11 cellular contexts compared by ENCODE assay signal in the genomic region with DNA sequence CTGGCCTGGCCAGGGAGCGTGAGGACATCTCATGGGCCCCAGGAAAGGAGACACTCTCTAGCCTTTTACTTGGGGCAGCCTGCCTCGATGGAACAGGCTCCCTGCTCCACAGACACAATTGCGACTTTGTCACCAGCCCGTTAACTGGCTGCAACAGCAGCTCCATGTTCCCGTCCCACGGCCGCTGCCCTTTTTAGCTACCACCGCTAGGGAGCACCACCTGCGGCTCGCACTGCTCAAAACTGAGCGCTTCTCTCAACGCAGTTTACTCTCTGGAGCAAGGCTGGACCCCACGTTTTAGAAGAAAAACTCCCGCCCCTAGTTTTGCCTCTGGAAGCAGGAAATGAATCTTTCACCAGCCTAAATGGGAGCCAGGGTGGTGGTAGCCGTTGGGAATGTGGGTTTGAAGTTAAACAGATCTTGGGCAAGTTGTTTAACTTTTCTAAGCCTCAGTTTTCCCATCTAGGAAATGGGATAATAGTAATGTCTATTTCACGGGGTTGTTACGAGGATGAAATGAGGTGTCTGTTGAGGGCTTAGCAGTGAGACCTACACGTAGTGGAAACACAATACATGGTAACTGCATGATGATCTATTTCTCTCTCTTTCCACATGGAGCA. TPM values are rescaled to one million over a fixed set of nuclear protein-coding genes. Genes with fewer than 3 reads are reported as not detected.
DNase-seq lines count a peak whose midpoint lies in the region; ATAC-seq and TF ChIP-seq lines count a peak whose summit lies in the region.
"Had no signal": no experiment of that assay in that cellular context is flagged by ENCODE, and none has a peak within 500 bp of the region (broad histone marks: within the 10 kb centered on the region; RNA-seq: fewer than 3 reads in every experiment).

No MANE protein-coding gene starts in this region.

- no peak overlapping the region for H3K27ac Mint-ChIP-seq in nephron

- TF ChIP-seq CTCF in GM12872 (IDR thresholded peaks at IDR 0.05; ENCODE audit: insufficient read depth, low read depth, low read length), result peak; percentile 54
- TF ChIP-seq CTCF in dorsolateral prefrontal cortex (IDR thresholded peaks at IDR 0.05 in 54 of 56, conservative IDR thresholded peaks at IDR 0.05 in 2 of 56; ENCODE audit: low read depth in 1 of 56, partially characterized antibody in 56 of 56), result peak in 38 of 56 donors; percentile 18 to 57 (median 32)
- peak in 2 of 3 experiments; percentile 25 to 48 for TF ChIP-seq CTCF in nephron (IDR thresholded peaks at IDR 0.05; ENCODE audit: unreplicated experiment in 3 of 3)

- H3K27ac ChIP-seq in dorsolateral prefrontal cortex, result no peak overlapping the region
- H3K27ac ChIP-seq: skin epidermis, thoracic aorta had no signal

- H3K4me3 ChIP-seq in Jurkat, Clone E6-1 (ENCODE audit: low read length), result no peak overlapping the region
- no peak overlapping the region for H3K4me3 ChIP-seq in dorsolateral prefrontal cortex
- H3K4me3 ChIP-seq: skin epidermis, thoracic aorta had no signal

- intact Hi-C loops in dorsolateral prefrontal cortex (cut with DNase I), result no loop called here

- no peak overlapping the region for H3K4me3 Mint-ChIP-seq in nephron

- no peak for ATAC-seq in HG03108 (IDR thresholded peaks at IDR 0.05; ENCODE audit: unreplicated experiment)

- peaks cover 89% of the 10 kb centered on the region for H3K27me3 Mint-ChIP-seq in nephron (ENCODE audit: low read depth)

- peaks cover 5% of the 10 kb centered on the region for H3K36me3 Mint-ChIP-seq in nephron (ENCODE audit: low read depth)

- peaks cover 0 to 60% (median 33%) of the 10 kb centered on the region in 45 donors for H3K27me3 ChIP-seq in dorsolateral prefrontal cortex

- peaks cover 8% of the 10 kb centered on the region for H3K9me3 Mint-ChIP-seq in nephron

- H3K4me1 Mint-ChIP-seq in nephron, result peaks cover 31% of the 10 kb centered on the region

- peak; percentile 51 for DNase-seq in Jurkat, Clone E6-1 (ENCODE audit: low read depth, low spot score)
- DNase-seq in dorsolateral prefrontal cortex, result peak in 3 of 10 donors; percentile 14 to 27 (median 24)
- DNase-seq in activated naive CD4-positive, alpha-beta T cell (lab: John Stamatoyannopoulos, UW), result no peak
- DNase-seq in NCI-H1048 (lab: John Stamatoyannopoulos, UW), result no peak
- DNase-seq: NCI-H1105 treated with DMSO at 0.1 percent for 48 hours had no signal

RNA-seq across cellular contexts. Expression of a gene that starts 3.5 kb away (rescaled TPM):
- polyA plus RNA-seq in Jurkat, Clone E6-1 (2012; ENCODE audit: insufficient read depth, insufficient read length), result 10.0 TPM
- total RNA-seq in dorsolateral prefrontal cortex, result 1 to 10 TPM in 91 of 120 experiments, under 1 TPM in 27, not detected in 2; 0.32 to 4.5 (median 1.3) TPM
- total RNA-seq: T-helper 2 cell treated with Interferon-gamma antibody and Interleukin-4, amounts not matched to agents 100 ng/mL and 5 ng/mL, for 36 hours; thoracic aorta had no signal
